11 cellular contexts compared by ENCODE assay signal in genomic region chr1:58909162-58909560, GRCh38.
A peak's percentile ranks its signal among the peaks of the same experiment; 100 is the strongest.
DNase-seq lines count a peak whose midpoint lies in the region; ATAC-seq and TF ChIP-seq lines count a peak whose summit lies in the region.
"Had no signal": no experiment of that assay in that cellular context is flagged by ENCODE, and none has a peak within 500 bp of the region (broad histone marks: within the 10 kb centered on the region; RNA-seq: fewer than 3 reads in every experiment).

No MANE protein-coding gene starts in this region.

- no peak for ATAC-seq in stimulated activated naive CD8-positive, alpha-beta T cell treated with anti-CD3 and anti-CD28 coated beads, Interleukin-15, Interleukin-2, amounts not matched to agents 100 U/mL and 50 U/mL, for 24 hours

- no peak for TF ChIP-seq CTCF in NB4 (IDR thresholded peaks at IDR 0.05; ENCODE audit: low read depth, low read length)
- no peak for TF ChIP-seq CTCF in choroid plexus epithelial cell (conservative IDR thresholded peaks at IDR 0.05; ENCODE audit: low read depth, low read length)

- DNase-seq in EH (ENCODE audit: low read depth) = peak; percentile 86
- peak; percentile 20 for DNase-seq in NB4 (ENCODE audit: low read depth)
- peak; percentile 51 for DNase-seq in choroid plexus epithelial cell (ENCODE audit: low read depth)
- peak; percentile 52 for DNase-seq in non-pigmented ciliary epithelial cell (ENCODE audit: low read depth)
- no peak for DNase-seq in stimulated activated naive CD8-positive, alpha-beta T cell treated with anti-CD3 and anti-CD28 coated beads, Interleukin-15, Interleukin-2, amounts not matched to agents 100 U/mL and 50 U/mL, for 24 hours
- DNase-seq in NCI-H128 (lab: John Stamatoyannopoulos, UW; ENCODE audit: unreplicated experiment) = no peak
- no peak for DNase-seq in NCI-H1092 (lab: John Stamatoyannopoulos, UW)
- no peak for DNase-seq in SHP77 treated with DMSO at 0.1 percent for 48 hours (lab: John Stamatoyannopoulos, UW)
- DNase-seq: activated CD4-positive, alpha-beta T cell treated with anti-CD3 and anti-CD28 coated beads for 4 hours; GF-D8; retina had no signal

- TF ChIP-seq POLR2A in NB4 (IDR thresholded peaks at IDR 0.05; ENCODE audit: extremely low read depth, insufficient read length) = no peak

- H3K4me3 ChIP-seq in NB4 (ENCODE audit: low read depth, low read length) = no peak overlapping the region
- no peak overlapping the region for H3K4me3 ChIP-seq in choroid plexus epithelial cell (ENCODE audit: low read depth, low read length)

Comparison
In these comparisons a context has a peak if more than half of its experiments do, and no peak if none do; other contexts are left out.
1. DNase-seq: peak in EH (single experiment), NB4 (single experiment), choroid plexus epithelial cell (single experiment) and non-pigmented ciliary epithelial cell (single experiment); none in stimulated activated naive CD8-positive, alpha-beta T cell treated with anti-CD3 and anti-CD28 coated beads, Interleukin-15, Interleukin-2, amounts not matched to agents 100 U/mL and 50 U/mL, for 24 hours (single experiment), NCI-H128 (single experiment), NCI-H1092 (single experiment) and SHP77 treated with DMSO at 0.1 percent for 48 hours (single experiment).